1 cellular context compared by ENCODE assay signal in genomic region chr12:4911316-4911994, GRCh38.
TF ChIP-seq lines count a peak whose summit lies in the region.

No MANE protein-coding gene starts in this region.

TF ChIP-seq in GM23338, 12 proteins besides CTCF, POLR2A, EP300 and RAD21:
- no peak for TF ChIP-seq ZNF462 (CRISPR knock-in tag; IDR thresholded peaks at IDR 0.05)
- no peak for TF ChIP-seq EZH2 (IDR thresholded peaks at IDR 0.05; ENCODE audit: low read depth, unreplicated experiment)
- no peak for TF ChIP-seq JUNB (IDR thresholded peaks at IDR 0.05; ENCODE audit: unreplicated experiment)
- no peak for TF ChIP-seq EZH2phosphoT487 (IDR thresholded peaks at IDR 0.05; ENCODE audit: unreplicated experiment)
- no peak for TF ChIP-seq STAT1 (IDR thresholded peaks at IDR 0.05; ENCODE audit: unreplicated experiment)
- TF ChIP-seq ETS1 (IDR thresholded peaks at IDR 0.05), result no peak
- TF ChIP-seq POLR2AphosphoS5 (IDR thresholded peaks at IDR 0.05; ENCODE audit: low read depth), result no peak
TF ChIP-seq in GM23338: peak in this region for 0.
